8 cellular contexts compared by ENCODE assay signal in the genomic region with DNA sequence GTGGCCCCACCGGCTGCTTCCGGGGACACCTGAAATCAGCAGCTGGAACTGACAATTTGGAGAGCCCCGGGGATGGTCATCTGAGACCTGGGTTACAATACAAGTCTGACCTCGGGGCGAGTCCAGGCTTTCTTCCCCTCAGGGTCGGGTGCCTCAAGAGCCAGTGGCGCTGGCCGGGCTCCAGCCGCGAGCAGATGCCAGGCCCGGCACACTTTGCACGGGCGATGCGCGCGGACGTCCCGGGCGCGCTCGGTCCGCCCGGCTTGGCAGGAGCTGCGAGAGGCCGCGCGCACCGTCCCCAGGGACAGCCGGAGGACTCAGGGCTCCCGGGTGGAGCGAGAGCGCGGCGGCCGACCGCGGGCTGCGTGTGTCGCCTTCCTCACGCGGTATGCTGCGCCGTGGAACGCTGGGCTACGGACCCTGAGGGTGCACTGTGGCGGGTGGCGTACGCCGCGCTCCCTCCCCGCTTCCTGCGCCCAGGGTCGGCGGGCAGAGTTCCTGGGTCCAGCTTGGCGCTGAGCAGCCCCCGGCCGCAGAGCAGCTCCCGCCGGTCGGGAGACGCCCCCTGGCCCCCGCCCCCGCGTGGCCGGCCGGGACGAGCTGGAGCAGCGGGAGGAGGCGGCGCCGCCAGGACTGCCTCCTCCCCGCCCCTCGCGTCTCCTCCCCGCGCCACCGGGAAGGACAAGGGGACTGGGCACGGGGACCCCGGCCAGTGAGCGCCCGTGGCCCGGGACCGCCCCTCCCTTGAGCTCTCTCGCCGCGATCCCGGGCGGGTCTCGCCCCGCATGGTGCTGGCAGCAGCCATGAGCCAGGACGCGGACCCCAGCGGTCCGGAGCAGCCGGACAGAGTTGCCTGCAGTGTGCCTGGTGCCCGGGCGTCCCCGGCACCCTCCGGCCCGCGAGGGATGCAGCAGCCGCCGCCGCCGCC. TPM values are rescaled to one million over a fixed set of nuclear protein-coding genes. Genes with fewer than 3 reads are reported as not detected.
DNase-seq lines count a peak whose midpoint lies in the region; ATAC-seq and TF ChIP-seq lines count a peak whose summit lies in the region.

Gene RBM20, plus strand, starts transcription at position 667 of the 928 bp plus-strand sequence. Its CDS starts 119 bp downstream, at position 786.

- peak within 1 kb of the TSS; percentile 85 for H3K9ac ChIP-seq in HUES6 (ENCODE audit: low read length)

- no peak for ATAC-seq in GM21367 (IDR thresholded peaks at IDR 0.05; ENCODE audit: unreplicated experiment)

- H3K4me1 Mint-ChIP-seq in glutamatergic neuron (ENCODE audit: low read depth, unreplicated experiment), result peaks cover 29% of the 10 kb centered on the region

- H3K4me1 ChIP-seq in HUES6 (ENCODE audit: control insufficient read depth, insufficient read depth, low read length), result peaks cover 27% of the 10 kb centered on the region
- H3K4me1 ChIP-seq in ovary (ENCODE audit: insufficient read depth), result peaks cover 7% of the 10 kb centered on the region

- H3K36me3 ChIP-seq in GM06990 (ENCODE audit: control insufficient read depth, insufficient read depth, low read length) (no peaks in the 10 kb centered on the region), HUES6 (ENCODE audit: control insufficient read depth, insufficient read depth, low read length) (no peaks in the 10 kb centered on the region), ovary (no peaks in the 10 kb centered on the region)

- peak within 1 kb of the TSS; percentile 72 for H3K27ac Mint-ChIP-seq in glutamatergic neuron (ENCODE audit: unreplicated experiment)

- no peaks in the 10 kb centered on the region for H3K36me3 Mint-ChIP-seq in glutamatergic neuron (ENCODE audit: unreplicated experiment)

- H3K9me3 ChIP-seq in HUES6 (ENCODE audit: control insufficient read depth, insufficient read depth, low read depth, low read length) (no peaks in the 10 kb centered on the region), ovary (no peaks in the 10 kb centered on the region)

- H3K4me3 ChIP-seq in GM06990 (replicated peaks; ENCODE audit: low read depth, low read length) (peak within 1 kb of the TSS; percentile 62), HUES6 (ENCODE audit: low read depth, low read length) (peak within 1 kb of the TSS; percentile 91), ovary (peak within 1 kb of the TSS; percentile 46)

- TF ChIP-seq EP300 in ovary (IDR thresholded peaks at IDR 0.05), result no peak

- no peak for TF ChIP-seq POLR2A in ovary (IDR thresholded peaks at IDR 0.05)

- H3K27me3 Mint-ChIP-seq in glutamatergic neuron (ENCODE audit: unreplicated experiment), result peaks cover 7% of the 10 kb centered on the region

- WGBS in ovary, 3 donors, result 0 to 1% (median 0%) methylated on average over 60 to 105 of the region's 105 CpGs

- no peak for TF ChIP-seq CTCF in GM06990 (IDR thresholded peaks at IDR 0.05; ENCODE audit: insufficient read depth, low read length, poor library complexity, severe bottlenecking)
- TF ChIP-seq CTCF in glutamatergic neuron (IDR thresholded peaks at IDR 0.05; ENCODE audit: partially characterized antibody, unreplicated experiment), result no peak
- no peak for TF ChIP-seq CTCF in ovary (IDR thresholded peaks at IDR 0.05)

- no peak within 1 kb of the TSS for H3K27ac ChIP-seq in HUES6 (ENCODE audit: low read depth, low read length)
- no peak within 1 kb of the TSS for H3K27ac ChIP-seq in ovary

- intact Hi-C loops in ovary (cut with DNase I), result no loop called here

- H3K9me3 Mint-ChIP-seq in glutamatergic neuron (ENCODE audit: unreplicated experiment), result peaks cover 7% of the 10 kb centered on the region

- DNase-seq in GM06990 (ENCODE audit: extremely low read depth, insufficient read length), result peak; percentile 49
- DNase-seq in activated T-cell treated with anti-CD3 and anti-CD28 coated beads, Interleukin-2, amount 50 U/mL, for 48 hours, result peak; percentile 39 to 52
- peak; percentile 73 for DNase-seq in glutamatergic neuron
- peak in 1 of 5 donors; percentile 52 for DNase-seq in ovary
- DNase-seq in GM19240 (ENCODE audit: insufficient read length, low spot score), result no peak
- no peak for DNase-seq in NK-92 (lab: John Stamatoyannopoulos, UW; ENCODE audit: unreplicated experiment)

- peak within 1 kb of the TSS; percentile 94 for H3K4me3 Mint-ChIP-seq in glutamatergic neuron (ENCODE audit: unreplicated experiment)

- H3K27me3 ChIP-seq in GM06990 (replicated peaks; ENCODE audit: control insufficient read depth, insufficient read depth, low read length) (no peaks in the 10 kb centered on the region; the same call in none of the 2 replicates), HUES6 (ENCODE audit: control insufficient read depth, insufficient read depth, low read length) (peaks cover 49% of the 10 kb centered on the region), ovary (no peaks in the 10 kb centered on the region)

RNA-seq across cellular contexts. Expression of gene RBM20, which starts in this region (rescaled TPM):
- total RNA-seq in glutamatergic neuron (ENCODE audit: unreplicated experiment), result 5.8 TPM
- total RNA-seq in ovary, result 1 to 10 TPM in 6 of 7 donors, under 1 TPM in 1; 0.96 to 4.9 (median 3.6) TPM
- polyA plus RNA-seq in ovary, result 1 to 10 TPM; 2.4 to 3.9 TPM

Comparison
In these comparisons a context has a peak if more than half of its experiments do, and no peak if none do; other contexts are left out.
1. DNase-seq: peak in GM06990 (single experiment), activated T-cell treated with anti-CD3 and anti-CD28 coated beads, Interleukin-2, amount 50 U/mL, for 48 hours (2 of 2) and glutamatergic neuron (single experiment); none in GM19240 (single experiment) and NK-92 (single experiment).
2. Peak in every context shown above with its lines, with median percentiles within 50 percentile points of each other: H3K4me3 ChIP-seq.